9 cellular contexts compared by ENCODE assay signal in genomic region chr17:76140661-76141211, GRCh38. TPM values are rescaled to one million over a fixed set of nuclear protein-coding genes. Genes with fewer than 3 reads are reported as not detected.
A peak's percentile ranks its signal among the peaks of the same experiment; 100 is the strongest.
DNase-seq lines count a peak whose midpoint lies in the region; ATAC-seq and TF ChIP-seq lines count a peak whose summit lies in the region.
"Had no signal": no experiment of that assay in that cellular context is flagged by ENCODE, and none has a peak within 500 bp of the region (broad histone marks: within the 10 kb centered on the region; RNA-seq: fewer than 3 reads in every experiment).

No MANE protein-coding gene starts in this region.

- no peak for TF ChIP-seq EP300 in stomach (IDR thresholded peaks at IDR 0.05)

- peaks cover 14% of the 10 kb centered on the region for H3K36me3 Mint-ChIP-seq in T-helper 2 cell treated with Interferon-gamma antibody and Interleukin-4, amounts not matched to agents 5 μg/mL and 100 μg/mL, for 36 hours (ENCODE audit: low read depth)

- DNase-seq in T-helper 2 cell treated with Interferon-gamma antibody and Interleukin-4, amounts not matched to agents 5 μg/mL and 100 μg/mL, for 36 hours (ENCODE audit: low spot score), result no peak
- DNase-seq in T-helper 2 cell (no peak), stomach (no peak), omental fat pad (ENCODE audit: low spot score) (no peak)

- no peak overlapping the region for H3K27ac Mint-ChIP-seq in T-helper 2 cell treated with Interferon-gamma antibody and Interleukin-4, amounts not matched to agents 5 μg/mL and 100 μg/mL, for 36 hours

- peaks cover 39% of the 10 kb centered on the region for H3K4me1 Mint-ChIP-seq in T-helper 2 cell treated with Interferon-gamma antibody and Interleukin-4, amounts not matched to agents 5 μg/mL and 100 μg/mL, for 36 hours (ENCODE audit: low read depth)

- peaks cover 24 to 62% (median 37%) of the 10 kb centered on the region in 4 donors for H3K4me1 ChIP-seq in stomach

- H3K9me3 Mint-ChIP-seq in T-helper 2 cell treated with Interferon-gamma antibody and Interleukin-4, amounts not matched to agents 5 μg/mL and 100 μg/mL, for 36 hours, result no peaks in the 10 kb centered on the region

- H3K36me3 ChIP-seq in stomach, result no peaks in the 10 kb centered on the region

- H3K27ac ChIP-seq in stomach, result peak overlapping the region in 1 of 5 donors; percentile 39

- H3K9me3 ChIP-seq in iPS-18c (ENCODE audit: control insufficient read depth, insufficient read depth, low read length) (no peaks in the 10 kb centered on the region), stomach (no peaks in the 10 kb centered on the region)

- H3K27me3 ChIP-seq in stomach, result peaks cover 0 to 54% (median 45%) of the 10 kb centered on the region in 3 donors

- TF ChIP-seq CTCF in WI38 (IDR thresholded peaks at IDR 0.05; ENCODE audit: low read depth, low read length) (no peak), stomach (IDR thresholded peaks at IDR 0.05) (no peak), omental fat pad (IDR thresholded peaks at IDR 0.05) (no peak)

- ATAC-seq in omental fat pad (ENCODE audit: low FRiP score) (no peak), GM18868 (IDR thresholded peaks at IDR 0.05; ENCODE audit: unreplicated experiment) (no peak), GM19023 (IDR thresholded peaks at IDR 0.05; ENCODE audit: unreplicated experiment) (no peak)

- peaks cover 20% of the 10 kb centered on the region for H3K27me3 Mint-ChIP-seq in T-helper 2 cell treated with Interferon-gamma antibody and Interleukin-4, amounts not matched to agents 5 μg/mL and 100 μg/mL, for 36 hours (ENCODE audit: low read depth)

- peak overlapping the region; percentile 50 for H3K4me3 Mint-ChIP-seq in T-helper 2 cell treated with Interferon-gamma antibody and Interleukin-4, amounts not matched to agents 5 μg/mL and 100 μg/mL, for 36 hours

- WGBS in stomach, 5 donors, result 5 to 11% (median 6%) methylated on average over 22 to 24 of the region's 24 CpGs

- no peak for TF ChIP-seq POLR2A in stomach (IDR thresholded peaks at IDR 0.05)

- H3K4me3 ChIP-seq in WI38 (ENCODE audit: low read depth, low read length) (peak overlapping the region; percentile 59), iPS-18c (ENCODE audit: insufficient read depth, low read depth, low read length) (peak overlapping the region; percentile 70), stomach (peak overlapping the region; percentile 43 to 59 (median 53))

- intact Hi-C loops in stomach (cut with DNase I; ENCODE audit: low total_unique reads), result no loop called here

RNA-seq across cellular contexts. Expression of gene FOXJ1, which starts 0.3 kb away (rescaled TPM):
- 1 to 10 TPM in 3 of 5 donors, not detected in 2; 1.3 to 6.7 (median 4.5) TPM for total RNA-seq in stomach
- under 1 TPM in 2 of 3 donors, not detected in 1; 0.12 to 0.25 TPM for polyA plus RNA-seq in stomach
- total RNA-seq in omental fat pad, result under 1 TPM in 1 of 4 donors, not detected in 3; 0.46 TPM
- total RNA-seq: bronchial epithelial cell had no signal

RNA-seq across cellular contexts. Expression of gene EXOC7, which starts 37.1 kb away (rescaled TPM):
- total RNA-seq in stomach, result 100 to 1,000 TPM in 2 of 5 donors, 10 to 100 TPM in 3; 65.7 to 280 (median 80.3) TPM
- 10 to 100 TPM; 31.8 to 47.2 (median 33.2) TPM for polyA plus RNA-seq in stomach
- total RNA-seq in omental fat pad, result 10 to 100 TPM; 69.3 to 93.9 (median 74.1) TPM
